ENCODE assay signal across 28 cellular contexts in the genomic region with DNA sequence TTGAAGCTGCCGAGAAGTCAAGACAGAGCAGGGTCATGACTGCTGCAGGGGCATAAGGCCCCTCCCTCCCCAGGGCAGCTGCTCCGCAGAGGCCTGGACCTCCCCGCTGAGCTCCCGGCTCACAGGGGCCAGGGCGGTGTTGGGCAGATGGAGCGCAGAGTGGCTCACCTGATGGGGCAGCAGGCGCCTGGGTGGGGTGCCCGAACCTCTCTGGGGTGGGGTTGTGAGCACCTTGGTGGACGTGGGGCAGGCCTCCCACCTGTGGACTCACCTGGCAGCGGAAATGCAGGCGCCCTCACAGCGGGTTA. TPM values are rescaled to one million over a fixed set of nuclear protein-coding genes. Genes with fewer than 3 reads are reported as not detected.
A peak's percentile ranks its signal among the peaks of the same experiment; 100 is the strongest.
DNase-seq lines count a peak whose midpoint lies in the region; ATAC-seq, FAIRE-seq and TF ChIP-seq lines count a peak whose summit lies in the region.
"Had no signal": no experiment of that assay in that cellular context is flagged by ENCODE, and none has a peak within 500 bp of the region (broad histone marks: within the 10 kb centered on the region; RNA-seq: fewer than 3 reads in every experiment).

No MANE protein-coding gene starts in this region.

- peaks cover 0 to 18% (median 15%) of the 10 kb centered on the region in 11 experiments; a peak in 14 of 22 replicates for H3K9me3 ChIP-seq in BLaER1 treated with 17β-estradiol and CSF1 and Interleukin-3, amounts not matched to agents 10 nM and 100 nM (replicated peaks in 1 of 11)
- no peaks in the 10 kb centered on the region for H3K9me3 ChIP-seq in HEK293 (ENCODE audit: control insufficient read depth, insufficient read depth, low read depth, low read length)
- H3K9me3 ChIP-seq in HepG2 (ENCODE audit: low read length) = no peaks in the 10 kb centered on the region
- H3K9me3 ChIP-seq: BE2C had no signal

- in situ Hi-C loops in HepG2 (cut with HindIII; ENCODE audit: extremely low pct_ligation_motif_present, low pct_unique_long_range_greater_than_20kb) = no loop called here

- peak overlapping the region in 4 of 11 experiments; percentile 53 to 69 (median 65); a peak in 7 of 22 replicates for H3K9ac ChIP-seq in BLaER1 treated with 17β-estradiol and CSF1 and Interleukin-3, amounts not matched to agents 10 nM and 100 nM
- H3K9ac ChIP-seq in HepG2 (ENCODE audit: insufficient read depth, low read depth, low read length) = no peak overlapping the region

- peaks cover 0 to 49% (median 0%) of the 10 kb centered on the region in 11 experiments; a peak in 8 of 22 replicates for H3K27me3 ChIP-seq in BLaER1 treated with 17β-estradiol and CSF1 and Interleukin-3, amounts not matched to agents 10 nM and 100 nM
- no peaks in the 10 kb centered on the region; a peak in 1 of 5 replicates for H3K27me3 ChIP-seq in HepG2 (ENCODE audit: control insufficient read depth in 1 of 2, insufficient read depth in 2 of 2, low read length in 2 of 2)
- H3K27me3 ChIP-seq: BE2C had no signal

- TF ChIP-seq POLR2A in HepG2 (IDR thresholded peaks at IDR 0.05; ENCODE audit: insufficient read depth in 1 of 2, low read depth in 2 of 2, low read length in 2 of 2) = no peak

- no peaks in the 10 kb centered on the region for H3K27me3 Mint-ChIP-seq in activated CD4-positive, alpha-beta memory T cell treated with anti-CD3 and anti-CD28 coated beads, Interleukin-2, amount 10 ng/mL, durations not matched to agents 7 days and 5 days
- H3K27me3 Mint-ChIP-seq: CD4-positive, alpha-beta memory T cell; CD4-positive, CD25-positive, alpha-beta regulatory T cell; CD8-positive, alpha-beta memory T cell had no signal

- intact Hi-C loops in HepG2 (cut with micrococcal nuclease; ENCODE audit: unreplicated experiment) = no loop called here

- POLR2A ChIA-PET in HEK293 (lab: Yijun Ruan, JAX) = no interaction called here
- POLR2A ChIA-PET in HepG2 (lab: Yijun Ruan, JAX) = no interaction called here
- POLR2A ChIA-PET in activated CD4-positive, alpha-beta memory T cell treated with anti-CD3 and anti-CD28 coated beads, Interleukin-2, amount 10 ng/mL, durations not matched to agents 7 days and 5 days (lab: Charles Lee) = no interaction called here

- TF ChIP-seq RAD21 in HepG2 (CRISPR knock-in tag; IDR thresholded peaks at IDR 0.05) = no peak

- FAIRE-seq in HepG2 (lab: Jason Lieb, UNC) = no peak
- FAIRE-seq: A204.1, GM12878, GM12892, GM18507 had no signal

- peaks cover 18% of the 10 kb centered on the region for H3K4me1 Mint-ChIP-seq in activated CD4-positive, alpha-beta memory T cell treated with anti-CD3 and anti-CD28 coated beads, Interleukin-2, amount 10 ng/mL, durations not matched to agents 7 days and 5 days
- H3K4me1 Mint-ChIP-seq: CD14-positive monocyte had no signal

- no TSS peak for BruUV-seq in HepG2 (replicated peaks; lab: Mats Ljungman, UMichigan)

- peaks cover 0 to 49% (median 16%) of the 10 kb centered on the region in 11 experiments; a peak in 20 of 22 replicates for H3K36me3 ChIP-seq in BLaER1 treated with 17β-estradiol and CSF1 and Interleukin-3, amounts not matched to agents 10 nM and 100 nM
- H3K36me3 ChIP-seq in HEK293 (ENCODE audit: control insufficient read depth in 2 of 2, insufficient read depth in 1 of 2, low read length in 2 of 2) (peaks cover 0 to 35% of the 10 kb centered on the region in 2 experiments; a peak in 1 of 3 replicates), HepG2 (replicated peaks in 1 of 2; ENCODE audit: control insufficient read depth in 1 of 2, insufficient read depth in 2 of 2, low read length in 2 of 2) (peaks cover 21 to 31% of the 10 kb centered on the region in 2 experiments)

- H3K4me3 Mint-ChIP-seq in activated CD4-positive, alpha-beta memory T cell treated with anti-CD3 and anti-CD28 coated beads, Interleukin-2, amount 10 ng/mL, durations not matched to agents 7 days and 5 days = no peak overlapping the region
- H3K4me3 Mint-ChIP-seq: CD14-positive monocyte; CD4-positive, alpha-beta memory T cell; CD4-positive, CD25-positive, alpha-beta regulatory T cell; CD8-positive, alpha-beta memory T cell had no signal

- peak overlapping the region; percentile 68 to 97 (median 87); a peak in 20 of 22 replicates for H3K4me2 ChIP-seq in BLaER1 treated with 17β-estradiol and CSF1 and Interleukin-3, amounts not matched to agents 10 nM and 100 nM
- H3K4me2 ChIP-seq in HepG2 (ENCODE audit: low read depth, low read length) = no peak overlapping the region

- TF ChIP-seq CTCF in HEK293 (tag by site-specific recombination; IDR thresholded peaks at IDR 0.05) (no peak), HepG2 (CRISPR knock-in tag; IDR thresholded peaks at IDR 0.05) (no peak)

- H3K9me3 Mint-ChIP-seq in activated CD4-positive, alpha-beta memory T cell treated with anti-CD3 and anti-CD28 coated beads, Interleukin-2, amount 10 ng/mL, durations not matched to agents 7 days and 5 days = peaks cover 20% of the 10 kb centered on the region
- H3K9me3 Mint-ChIP-seq: CD8-positive, alpha-beta memory T cell had no signal

- H3K36me3 Mint-ChIP-seq in activated CD4-positive, alpha-beta memory T cell treated with anti-CD3 and anti-CD28 coated beads, Interleukin-2, amount 10 ng/mL, durations not matched to agents 7 days and 5 days (ENCODE audit: low read depth) = peaks cover 25% of the 10 kb centered on the region

- DNase-seq in HepG2 (ENCODE audit: low spot score) (no peak), pons (ENCODE audit: low spot score) (no peak), activated gamma-delta T cell (lab: John Stamatoyannopoulos, UW) (no peak)
- no peak for DNase-seq in activated CD4-positive, alpha-beta memory T cell treated with anti-CD3 and anti-CD28 coated beads, Interleukin-2, amount 10 ng/mL, durations not matched to agents 7 days and 5 days
- DNase-seq: 8988T; ACHN; CD4-positive, alpha-beta memory T cell; CD4-positive, CD25-positive, alpha-beta regulatory T cell; CD8-positive, alpha-beta memory T cell; DMS 273 treated with DMSO at 0.1 percent for 48 hours; DMS153; DMS53; DND-41; EL; GDM1 had no signal

- ATAC-seq in HepG2 (no peak; the same call in 2 of the 3 replicates), GM19324 (IDR thresholded peaks at IDR 0.05; ENCODE audit: low FRiP score, unreplicated experiment) (no peak)
- ATAC-seq: GM12878 had no signal

- peaks cover 71 to 93% (median 76%) of the 10 kb centered on the region in 10 experiments for H3K4me1 ChIP-seq in BLaER1 treated with 17β-estradiol and CSF1 and Interleukin-3, amounts not matched to agents 10 nM and 100 nM
- H3K4me1 ChIP-seq in HEK293 (ENCODE audit: control insufficient read depth, insufficient read depth, low read length) = no peaks in the 10 kb centered on the region
- H3K4me1 ChIP-seq in HepG2 (ENCODE audit: insufficient read depth, low read length) = no peaks in the 10 kb centered on the region
- H3K4me1 ChIP-seq: BE2C had no signal

- CTCF ChIA-PET in HEK293 (lab: Yijun Ruan, JAX) = no interaction called here
- CTCF ChIA-PET in HepG2 (lab: Yijun Ruan, JAX; ENCODE audit: low intra/inter-chr PET ratio, low total read pairs) = no interaction called here
- CTCF ChIA-PET in activated CD4-positive, alpha-beta memory T cell treated with anti-CD3 and anti-CD28 coated beads, Interleukin-2, amount 10 ng/mL, durations not matched to agents 7 days and 5 days (lab: Charles Lee) = no interaction called here

- H3K79me2 ChIP-seq in HepG2 (ENCODE audit: insufficient read depth, low read length) = no peaks in the 10 kb centered on the region

- H2AFZ ChIP-seq in HepG2 (ENCODE audit: low read length) = no peak overlapping the region

- peaks cover 5 to 100% (median 60%) of the 10 kb centered on the region in 11 experiments; a peak in 21 of 22 replicates for H4K20me1 ChIP-seq in BLaER1 treated with 17β-estradiol and CSF1 and Interleukin-3, amounts not matched to agents 10 nM and 100 nM
- H4K20me1 ChIP-seq in HepG2 (ENCODE audit: insufficient read depth, low read length) = no peaks in the 10 kb centered on the region

- peak overlapping the region in 4 of 11 experiments; percentile 48 to 82 (median 68); a peak in 7 of 22 replicates for H3K27ac ChIP-seq in BLaER1 treated with 17β-estradiol and CSF1 and Interleukin-3, amounts not matched to agents 10 nM and 100 nM
- no peak overlapping the region for H3K27ac ChIP-seq in HEK293 (ENCODE audit: extremely low read depth, low read depth, low read length)
- H3K27ac ChIP-seq in HepG2 (ENCODE audit: extremely low read length, insufficient read depth, low read length) = no peak overlapping the region

- WGBS in HepG2 (ENCODE audit: low lambda C conversion rate) = no CpG with 5 or more reads among the region's 12 CpGs

- TF ChIP-seq EP300 in HepG2 (IDR thresholded peaks at IDR 0.05; ENCODE audit: low read depth in 2 of 2, low read length in 2 of 2) = no peak
- TF ChIP-seq EP300 in HepG2 (CRISPR knock-in tag; IDR thresholded peaks at IDR 0.05; ENCODE audit: borderline replicate concordance) = no peak

- peak overlapping the region in 3 of 10 experiments; percentile 26 to 38 (median 35); a peak in 4 of 20 replicates for H3K4me3 ChIP-seq in BLaER1 treated with 17β-estradiol and CSF1 and Interleukin-3, amounts not matched to agents 10 nM and 100 nM
- H3K4me3 ChIP-seq in HEK293 (ENCODE audit: low read depth, low read length) (no peak overlapping the region), HepG2 (replicated peaks in 1 of 3; ENCODE audit: insufficient read depth in 1 of 3, low read depth in 2 of 3, low read length in 3 of 3) (no peak overlapping the region)
- H3K4me3 ChIP-seq: GM12878 had no signal

- H3K27ac Mint-ChIP-seq in activated CD4-positive, alpha-beta memory T cell treated with anti-CD3 and anti-CD28 coated beads, Interleukin-2, amount 10 ng/mL, durations not matched to agents 7 days and 5 days = no peak overlapping the region
- H3K27ac Mint-ChIP-seq: CD14-positive monocyte; CD4-positive, alpha-beta memory T cell; CD4-positive, CD25-positive, alpha-beta regulatory T cell; CD8-positive, alpha-beta memory T cell had no signal

RNA-seq across cellular contexts. Expression of gene MUC6, which starts 22.9 kb away (rescaled TPM):
- not detected in 2 replicates for total RNA-seq in HepG2 (2016; rRNA removed; fragmentation: Illumina TruSeq; extraction: Trizol)
- total RNA-seq in HepG2 (2016; cell fraction: cytosol; rRNA removed; fragmentation: Illumina TruSeq; extraction: Trizol; ENCODE audit: low read depth) = not detected in 2 replicates
- not detected in 2 replicates for total RNA-seq in HepG2 (2016; cell fraction: insoluble cytoplasmic fraction; rRNA removed; fragmentation: Illumina TruSeq; extraction: Trizol)
- not detected in 2 replicates for total RNA-seq in HepG2 (2016; cell fraction: membrane; rRNA removed; fragmentation: Illumina TruSeq; extraction: Trizol)
- not detected in 2 replicates for total RNA-seq in HepG2 (2016; cell fraction: nucleus; rRNA removed; fragmentation: Illumina TruSeq; extraction: Trizol)
- not detected in 2 replicates for polyA plus RNA-seq in HepG2 (2011; rRNA removed)
- polyA plus RNA-seq in HepG2 (2011; cell fraction: cytosol; rRNA removed) = not detected in 2 replicates
- polyA plus RNA-seq in HepG2 (2011; cell fraction: nucleus; rRNA removed) = not detected in 2 replicates
- polyA plus RNA-seq in HepG2 (2012) = 0.03 and 0.08 TPM in 2 replicates
- polyA plus RNA-seq in HepG2 (2016; cell fraction: cytosol; fragmentation: Illumina TruSeq; extraction: Trizol; ENCODE audit: low read depth) = not detected in 2 replicates
- polyA plus RNA-seq in HepG2 (2016; cell fraction: insoluble cytoplasmic fraction; fragmentation: Illumina TruSeq; extraction: Trizol; ENCODE audit: low read depth) = not detected in 2 replicates
- not detected in 2 replicates for polyA plus RNA-seq in HepG2 (2016; cell fraction: membrane; fragmentation: Illumina TruSeq; extraction: Trizol; ENCODE audit: low read depth)
- not detected in 2 replicates for polyA plus RNA-seq in HepG2 (2016; cell fraction: nucleus; fragmentation: Illumina TruSeq; extraction: Trizol; ENCODE audit: insufficient read depth, low read depth)
- not detected in 2 replicates for polyA minus RNA-seq in HepG2 (2011; rRNA and poly(A)+ RNA removed; ENCODE audit: low replicate concordance)
- not detected in 2 replicates for polyA minus RNA-seq in HepG2 (2011; cell fraction: cytosol; rRNA and poly(A)+ RNA removed)
- polyA minus RNA-seq in HepG2 (2011; cell fraction: nucleus; rRNA and poly(A)+ RNA removed) = not detected in 2 replicates
- total RNA-seq in activated CD4-positive, alpha-beta memory T cell treated with anti-CD3 and anti-CD28 coated beads, Interleukin-2, amount 10 ng/mL, durations not matched to agents 7 days and 5 days = not detected
- total RNA-seq: A673; CD4-positive, alpha-beta memory T cell; CD4-positive, CD25-positive, alpha-beta regulatory T cell; CD8-positive, alpha-beta memory T cell; Daoy; G401 had no signal
- polyA plus RNA-seq: AG04450; CD14-positive monocyte; CD8-positive, alpha-beta memory T cell had no signal
